In genomic region chr1:236888903-236889302, GRCh38 we compare ENCODE assay signal across 21 cellular contexts.
DNase-seq lines count a peak whose midpoint lies in the region; ATAC-seq and TF ChIP-seq lines count a peak whose summit lies in the region.
"Had no signal": no experiment of that assay in that cellular context is flagged by ENCODE, and none has a peak within 500 bp of the region (broad histone marks: within the 10 kb centered on the region; RNA-seq: fewer than 3 reads in every experiment).

No MANE protein-coding gene starts in this region.

- H3K36me3 ChIP-seq in HEK293 (ENCODE audit: control insufficient read depth in 2 of 2, insufficient read depth in 1 of 2, low read length in 2 of 2), result peaks cover 22 to 89% of the 10 kb centered on the region in 2 experiments

- intact Hi-C loops in left cardiac atrium (cut with DNase I) (no loop called here), posterior cingulate gyrus (cut with DNase I) (no loop called here)

- DNase-seq in anterior cingulate cortex (lab: John Stamatoyannopoulos, UW) (peak in 30 of 58 donors; percentile 1 to 51 (median 15)), left cardiac atrium (peak; percentile 57), posterior cingulate gyrus (peak in 8 of 10 donors; percentile 25 to 92 (median 27)), OCI-M1 (lab: John Stamatoyannopoulos, UW) (no peak), NCI-H1436 treated with DMSO at 0.1 percent for 48 hours (lab: John Stamatoyannopoulos, UW) (no peak)
- DNase-seq in stimulated activated CD4-positive, alpha-beta T cell treated with anti-CD3 and anti-CD28 coated beads, Interleukin-4, amount 100 ng/mL, for 1 hour, result no peak
- no peak for DNase-seq in activated effector memory CD4-positive, alpha-beta T cell treated with Interleukin-2 at 50 U/mL for 16 hours
- DNase-seq: activated CD4-positive, CD25-positive, alpha-beta regulatory T cell; activated CD8-positive, alpha-beta T cell treated with anti-CD3 and anti-CD28 coated beads, Interleukin-2, amount 10 ng/mL, durations not matched to agents 7 days and 5 days; activated T-cell treated with anti-CD3 and anti-CD28 coated beads, Interleukin-2, amount 50 U/mL, for 48 hours; brain microvascular endothelial cell; CD4-positive, CD25-positive, alpha-beta regulatory T cell; gastrocnemius medialis; left lung; MM.1S; NCI-H187 treated with DMSO at 0.1 percent for 48 hours; stimulated activated CD4-positive, alpha-beta T cell treated with anti-CD3 and anti-CD28 coated beads, Interleukin-1b, Interleukin-23, amount 100 ng/mL, for 48 hours had no signal

- no peak for TF ChIP-seq CTCF in HEK293 (tag by site-specific recombination; IDR thresholded peaks at IDR 0.05)

- H3K27ac ChIP-seq in HEK293 (ENCODE audit: extremely low read depth, low read depth, low read length), result no peak overlapping the region
- H3K27ac ChIP-seq: brain microvascular endothelial cell, gastrocnemius medialis, left lung had no signal

- H3K9me3 ChIP-seq in HEK293 (ENCODE audit: control insufficient read depth, insufficient read depth, low read depth, low read length), result no peaks in the 10 kb centered on the region
- H3K9me3 ChIP-seq: gastrocnemius medialis, left lung had no signal

- H3K4me3 ChIP-seq in HEK293 (ENCODE audit: low read depth, low read length), result no peak overlapping the region
- H3K4me3 ChIP-seq: gastrocnemius medialis, left lung had no signal

- H3K4me1 ChIP-seq in HEK293 (ENCODE audit: control insufficient read depth, insufficient read depth, low read length), result no peaks in the 10 kb centered on the region
- H3K4me1 ChIP-seq: gastrocnemius medialis, left lung had no signal

- CTCF ChIA-PET in HEK293 (lab: Yijun Ruan, JAX), result interaction anchor here (1.4 kb wide), 1 partner anchor 674 kb away, joined by 3 read pairs; no protein-coding TSS in a partner anchor

- peak; percentile 78 to 82 for ATAC-seq in left cardiac atrium
- ATAC-seq: activated CD8-positive, alpha-beta T cell treated with anti-CD3 and anti-CD28 coated beads, Interleukin-2, amount 10 ng/mL, durations not matched to agents 7 days and 5 days; activated naive CD4-positive, alpha-beta T cell treated with anti-CD3 and anti-CD28 coated beads, Interleukin-2, amount 50 U/mL, for 72 hours; gastrocnemius medialis; HCT116; left lung; SK-N-SH treated with all-trans-retinoic acid at 6 μM for 48 hours had no signal

- POLR2A ChIA-PET in HEK293 (lab: Yijun Ruan, JAX), result interaction anchor here (1.1 kb wide), 1 partner anchor 94 kb away, joined by 3 read pairs; the partner anchor contains the start of gene MTR

TF ChIP-seq in HEK293, 187 proteins besides CTCF, POLR2A, EP300 and RAD21:
- TF ChIP-seq ZNF23 (tag by site-specific recombination; IDR thresholded peaks at IDR 0.05; ENCODE audit: borderline replicate concordance), result no peak
- no peak for TF ChIP-seq KLF8 (tag by site-specific recombination; IDR thresholded peaks at IDR 0.05)
- peak; percentile 88 for TF ChIP-seq EGR2 (tag by site-specific recombination; IDR thresholded peaks at IDR 0.05; ENCODE audit: low read depth)
- peak; percentile 92 for TF ChIP-seq ZFHX2 (tag by site-specific recombination; conservative IDR thresholded peaks at IDR 0.05)
- no peak for TF ChIP-seq BCL11B (tag by site-specific recombination; IDR thresholded peaks at IDR 0.05; ENCODE audit: low read depth)
- no peak for TF ChIP-seq ZNF701 (tag by site-specific recombination; IDR thresholded peaks at IDR 0.05)
TF ChIP-seq in HEK293: peak in this region for 2.

Comparison
In these comparisons a context has a peak if more than half of its experiments do, and no peak if none do; other contexts are left out.
1. DNase-seq: peak in anterior cingulate cortex (30 of 58), left cardiac atrium (single experiment) and posterior cingulate gyrus (8 of 10); none in stimulated activated CD4-positive, alpha-beta T cell treated with anti-CD3 and anti-CD28 coated beads, Interleukin-4, amount 100 ng/mL, for 1 hour (single experiment), OCI-M1 (single experiment), activated effector memory CD4-positive, alpha-beta T cell treated with Interleukin-2 at 50 U/mL for 16 hours (single experiment) and NCI-H1436 treated with DMSO at 0.1 percent for 48 hours (single experiment).